ENCODE assay signal across 11 cellular contexts in genomic region chr10:137606-138005, GRCh38. TPM values are rescaled to one million over a fixed set of nuclear protein-coding genes. Genes with fewer than 3 reads are reported as not detected.
DNase-seq lines count a peak whose midpoint lies in the region; ATAC-seq, FAIRE-seq and TF ChIP-seq lines count a peak whose summit lies in the region.
"Had no signal": no experiment of that assay in that cellular context is flagged by ENCODE, and none has a peak within 500 bp of the region (broad histone marks: within the 10 kb centered on the region; RNA-seq: fewer than 3 reads in every experiment).

No MANE protein-coding gene starts in this region.

- FAIRE-seq in HTR-8/SVneo (lab: Jason Lieb, UNC) = no peak
- FAIRE-seq in GM12878 (lab: Jason Lieb, UNC) = no peak
- FAIRE-seq: TTC549 had no signal

- no peaks in the 10 kb centered on the region for H3K27me3 Mint-ChIP-seq in activated CD4-positive, alpha-beta memory T cell treated with anti-CD3 and anti-CD28 coated beads, Interleukin-2, amount 10 ng/mL, durations not matched to agents 7 days and 5 days

- RAD21 ChIA-PET in GM12878 (lab: Charles Lee; ENCODE audit: unreplicated experiment) = no interaction called here

- H3K9ac ChIP-seq in GM12878 (ENCODE audit: control insufficient read depth, insufficient read depth, low read length) = no peak overlapping the region

- ATAC-seq in GM12878 = no peak
- no peak for ATAC-seq in HG02973 (IDR thresholded peaks at IDR 0.05; ENCODE audit: unreplicated experiment)

- intact Hi-C loops in GM12878 (cut with micrococcal nuclease; ENCODE audit: unreplicated experiment) = no loop called here
- intact Hi-C loops in cardiac septum (cut with DNase I) = loop anchor here (5.0 kb wide), 1 partner anchor 550 kb away; the partner anchor contains the start of gene DIP2C

- no peak overlapping the region; the same call in none of the 2 replicates for H3K4me2 ChIP-seq in GM12878 (ENCODE audit: control insufficient read depth, insufficient read depth)

- H2AFZ ChIP-seq in GM12878 (ENCODE audit: control insufficient read depth, low read depth, low read length) = no peak overlapping the region

- H3K4me3 ChIP-seq in AG10803 (ENCODE audit: low read length) = no peak overlapping the region
- H3K4me3 ChIP-seq in GM12878 = no peak overlapping the region
- H3K4me3 ChIP-seq: lung had no signal

- no peaks in the 10 kb centered on the region for H3K27me3 ChIP-seq in GM12878 (replicated peaks in 1 of 2; ENCODE audit: control insufficient read depth in 2 of 2, insufficient read depth in 2 of 2, low read length in 1 of 2)
- H3K27me3 ChIP-seq: tibial artery had no signal

- POLR2A ChIA-PET in GM12878 (lab: Charles Lee) = interaction anchor here (0.6 kb wide), 1 partner anchor 850 kb away, joined by 3 read pairs; the partner anchor contains the start of gene GTPBP4
- POLR2A ChIA-PET in activated CD4-positive, alpha-beta memory T cell treated with anti-CD3 and anti-CD28 coated beads, Interleukin-2, amount 10 ng/mL, durations not matched to agents 7 days and 5 days (lab: Charles Lee) = interaction anchor here (1.3 kb wide), 1 partner anchor 10 kb away, joined by 4 read pairs; no protein-coding TSS in a partner anchor

- no peak for TF ChIP-seq EP300 in GM12878 (IDR thresholded peaks at IDR 0.05; ENCODE audit: borderline replicate concordance in 1 of 2, control insufficient read depth in 1 of 2, low read depth in 2 of 2, low read length in 2 of 2)

- TSS peak; percentile 37 for BruUV-seq in GM12878 (replicated peaks; lab: Mats Ljungman, UMichigan)

- SMC1A ChIA-PET in GM12878 (lab: Charles Lee; ENCODE audit: uncharacterized antibody, unreplicated experiment) = interaction anchor here (0.7 kb wide), 1 partner anchor 86 kb away, joined by 3 read pairs; no protein-coding TSS in a partner anchor

- no peak for TF ChIP-seq POLR2A in GM12878 (IDR thresholded peaks at IDR 0.05; ENCODE audit: low read depth, low read length)

- DNase-seq in AG10803 (ENCODE audit: low read depth) = peak; percentile 35
- peak; percentile 38 for DNase-seq in HTR-8/SVneo (ENCODE audit: insufficient read length, low spot score)
- no peak for DNase-seq in GM12878 (ENCODE audit: low read depth, low spot score)
- DNase-seq in kidney glomerular epithelial cell (lab: John Stamatoyannopoulos, UW) = peak; percentile 58
- DNase-seq in activated CD4-positive, alpha-beta memory T cell treated with anti-CD3 and anti-CD28 coated beads, Interleukin-2, amount 10 ng/mL, durations not matched to agents 7 days and 5 days = no peak
- DNase-seq in cardiac septum (ENCODE audit: low spot score) = no peak
- no peak for DNase-seq in cortex of kidney (lab: John Stamatoyannopoulos, UW)
- DNase-seq: tibial artery had no signal

- H3K27ac Mint-ChIP-seq in activated CD4-positive, alpha-beta memory T cell treated with anti-CD3 and anti-CD28 coated beads, Interleukin-2, amount 10 ng/mL, durations not matched to agents 7 days and 5 days = no peak overlapping the region

- in situ Hi-C loops in GM12878 (cut with MboI) = no loop called here

- H3K9me3 ChIP-seq in GM12878 (replicated peaks; ENCODE audit: control insufficient read depth, insufficient read depth, low read length) = no peaks in the 10 kb centered on the region
- H3K9me3 ChIP-seq: tibial artery had no signal

- peaks cover 7% of the 10 kb centered on the region; the same call in 1 of the 2 replicates for H4K20me1 ChIP-seq in GM12878 (ENCODE audit: control insufficient read depth, insufficient read depth)

- TF ChIP-seq RAD21 in GM12878 (IDR thresholded peaks at IDR 0.05; ENCODE audit: insufficient read depth, low read depth, low read length) = no peak

- CTCF ChIA-PET in GM12878 (lab: Yijun Ruan, JAX) = no interaction called here
- CTCF ChIA-PET in activated CD4-positive, alpha-beta memory T cell treated with anti-CD3 and anti-CD28 coated beads, Interleukin-2, amount 10 ng/mL, durations not matched to agents 7 days and 5 days (lab: Charles Lee) = interaction anchor here (0.7 to 2.0 kb wide), 3 partner anchors 9 to 922 kb away, joined by 3 to 5 read pairs (median 4); no protein-coding TSS in a partner anchor

- H3K79me2 ChIP-seq in GM12878 (ENCODE audit: control insufficient read depth, insufficient read depth, low read length) = peaks cover 68% of the 10 kb centered on the region

- no peaks in the 10 kb centered on the region for H3K4me1 ChIP-seq in GM12878 (ENCODE audit: control insufficient read depth, insufficient read depth, low read length)

- no peak overlapping the region for H3K4me3 Mint-ChIP-seq in activated CD4-positive, alpha-beta memory T cell treated with anti-CD3 and anti-CD28 coated beads, Interleukin-2, amount 10 ng/mL, durations not matched to agents 7 days and 5 days

- H3K9me3 Mint-ChIP-seq in activated CD4-positive, alpha-beta memory T cell treated with anti-CD3 and anti-CD28 coated beads, Interleukin-2, amount 10 ng/mL, durations not matched to agents 7 days and 5 days = no peaks in the 10 kb centered on the region

- H3K36me3 ChIP-seq in GM12878 (ENCODE audit: control insufficient read depth in 2 of 2, insufficient read depth in 2 of 2, low read length in 1 of 2) = no peaks in the 10 kb centered on the region
- H3K36me3 ChIP-seq: tibial artery had no signal

- H3K4me1 Mint-ChIP-seq in activated CD4-positive, alpha-beta memory T cell treated with anti-CD3 and anti-CD28 coated beads, Interleukin-2, amount 10 ng/mL, durations not matched to agents 7 days and 5 days = peaks cover 31% of the 10 kb centered on the region

- H3K27ac ChIP-seq in GM12878 (ENCODE audit: control insufficient read depth, insufficient read depth) = no peak overlapping the region
- H3K27ac ChIP-seq: tibial artery had no signal

- H3K36me3 Mint-ChIP-seq in activated CD4-positive, alpha-beta memory T cell treated with anti-CD3 and anti-CD28 coated beads, Interleukin-2, amount 10 ng/mL, durations not matched to agents 7 days and 5 days (ENCODE audit: low read depth) = no peaks in the 10 kb centered on the region

- no peak for TF ChIP-seq CTCF in AG10803 (conservative IDR thresholded peaks at IDR 0.05; ENCODE audit: low read length)
- no peak for TF ChIP-seq CTCF in GM12878 (IDR thresholded peaks at IDR 0.05 in 2 of 3, conservative IDR thresholded peaks at IDR 0.05 in 1 of 3; ENCODE audit: control insufficient read depth in 2 of 3, extremely low read depth in 1 of 3, insufficient read depth in 1 of 3, low read depth in 3 of 3, low read length in 3 of 3)

TF ChIP-seq in GM12878, 131 proteins besides CTCF, POLR2A, EP300 and RAD21:
- TF ChIP-seq EZH2 (IDR thresholded peaks at IDR 0.05; ENCODE audit: borderline replicate concordance, control insufficient read depth, low read depth, low read length) = no peak
- TF ChIP-seq, protein P1, sequence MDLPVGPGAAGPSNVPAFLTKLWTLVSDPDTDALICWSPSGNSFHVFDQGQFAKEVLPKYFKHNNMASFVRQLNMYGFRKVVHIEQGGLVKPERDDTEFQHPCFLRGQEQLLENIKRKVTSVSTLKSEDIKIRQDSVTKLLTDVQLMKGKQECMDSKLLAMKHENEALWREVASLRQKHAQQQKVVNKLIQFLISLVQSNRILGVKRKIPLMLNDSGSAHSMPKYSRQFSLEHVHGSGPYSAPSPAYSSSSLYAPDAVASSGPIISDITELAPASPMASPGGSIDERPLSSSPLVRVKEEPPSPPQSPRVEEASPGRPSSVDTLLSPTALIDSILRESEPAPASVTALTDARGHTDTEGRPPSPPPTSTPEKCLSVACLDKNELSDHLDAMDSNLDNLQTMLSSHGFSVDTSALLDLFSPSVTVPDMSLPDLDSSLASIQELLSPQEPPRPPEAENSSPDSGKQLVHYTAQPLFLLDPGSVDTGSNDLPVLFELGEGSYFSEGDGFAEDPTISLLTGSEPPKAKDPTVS (IDR thresholded peaks at IDR 0.05; ENCODE audit: low read depth, low read length) = no peak
- TF ChIP-seq NR2F1 (conservative IDR thresholded peaks at IDR 0.05) = no peak
- no peak for TF ChIP-seq CEBPB (IDR thresholded peaks at IDR 0.05; ENCODE audit: borderline replicate concordance in 1 of 2, low read depth in 2 of 2, low read length in 2 of 2)
- TF ChIP-seq, protein P2, sequence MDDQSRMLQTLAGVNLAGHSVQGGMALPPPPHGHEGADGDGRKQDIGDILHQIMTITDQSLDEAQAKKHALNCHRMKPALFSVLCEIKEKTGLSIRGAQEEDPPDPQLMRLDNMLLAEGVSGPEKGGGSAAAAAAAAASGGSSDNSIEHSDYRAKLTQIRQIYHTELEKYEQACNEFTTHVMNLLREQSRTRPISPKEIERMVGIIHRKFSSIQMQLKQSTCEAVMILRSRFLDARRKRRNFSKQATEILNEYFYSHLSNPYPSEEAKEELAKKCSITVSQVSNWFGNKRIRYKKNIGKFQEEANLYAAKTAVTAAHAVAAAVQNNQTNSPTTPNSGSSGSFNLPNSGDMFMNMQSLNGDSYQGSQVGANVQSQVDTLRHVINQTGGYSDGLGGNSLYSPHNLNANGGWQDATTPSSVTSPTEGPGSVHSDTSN (IDR thresholded peaks at IDR 0.05; ENCODE audit: insufficient replicate concordance, low read depth, low read length) = no peak

RNA-seq across cellular contexts. Expression of gene ZMYND11, which starts 2.4 kb away (rescaled TPM):
- 25.5 and 26.7 TPM in 2 replicates for total RNA-seq in GM12878 (2013; cell fraction: nucleolus; rRNA removed)
- total RNA-seq in GM12878 (2014; rRNA removed) (11.9 and 13.8 TPM in 2 replicates), GM12878 (2014; rRNA removed; fragmentation: Illumina TruSeq; extraction: Trizol) (14.9 and 17.0 TPM in 2 replicates), GM12878 (2021) (13.3 and 16.8 TPM in 2 replicates), cardiac septum (90.6 TPM)
- 6.2 TPM for polyA plus RNA-seq in GM12878 (2011; ENCODE audit: low read depth)
- polyA plus RNA-seq in GM12878 (2011; rRNA removed) (24.4 and 28.4 TPM in 2 replicates), GM12878 (2014; fragmentation: Illumina TruSeq; extraction: Trizol) (18.2 and 19.0 TPM in 2 replicates), GM12878 (2014; fragmentation: Nextera tagmentation; extraction: Ambion mirVana) (1 to 10 TPM; 3.3 to 5.4 TPM), GM12878 (2014; rRNA removed) (11.5 and 12.4 TPM in 2 replicates), GM12878 (2016; fragmentation: Nextera tagmentation; extraction: Ambion mirVana) (10 to 100 TPM; 11.7 to 13.9 TPM)
- 7.5 and 8.8 TPM in 2 replicates for polyA plus RNA-seq in GM12878 (2011; cell fraction: cytosol; rRNA removed)
- 25.7 and 26.2 TPM in 2 replicates for polyA plus RNA-seq in GM12878 (2011; cell fraction: nucleus; rRNA removed)
- polyA plus RNA-seq in GM12878 (2012) = 6.0 and 8.9 TPM in 2 replicates
- polyA minus RNA-seq in GM12878 (2011; rRNA and poly(A)+ RNA removed) = 14.9 and 22.2 TPM in 2 replicates
- polyA minus RNA-seq in GM12878 (2011; cell fraction: cytosol; rRNA and poly(A)+ RNA removed) = 7.6 and 8.4 TPM in 2 replicates
- polyA minus RNA-seq in GM12878 (2011; cell fraction: nucleus; rRNA and poly(A)+ RNA removed) = 5.0 and 8.3 TPM in 2 replicates
- 10 to 100 TPM; 30.9 to 36.9 TPM for total RNA-seq in activated CD4-positive, alpha-beta memory T cell treated with anti-CD3 and anti-CD28 coated beads, Interleukin-2, amount 10 ng/mL, durations not matched to agents 7 days and 5 days

Comparison
In these comparisons a context has a peak if more than half of its experiments do, and no peak if none do; other contexts are left out.
1. DNase-seq: peak in AG10803 (single experiment), HTR-8/SVneo (single experiment) and kidney glomerular epithelial cell (single experiment); none in GM12878 (single experiment), activated CD4-positive, alpha-beta memory T cell treated with anti-CD3 and anti-CD28 coated beads, Interleukin-2, amount 10 ng/mL, durations not matched to agents 7 days and 5 days (single experiment), cardiac septum (single experiment) and cortex of kidney (single experiment).